Comparison of ENCODE assay signal across 20 cellular contexts in genomic region chr3:168216851-168217250, GRCh38.
"Had no signal": no experiment of that assay in that cellular context is flagged by ENCODE, and none has a peak within 500 bp of the region (broad histone marks: within the 10 kb centered on the region; RNA-seq: fewer than 3 reads in every experiment).

No MANE protein-coding gene starts in this region.

- H3K4me3 ChIP-seq: adrenal gland, breast epithelium, lung, sigmoid colon, thoracic aorta, upper lobe of left lung had no signal

- ATAC-seq: activated naive CD4-positive, alpha-beta T cell treated with anti-CD3 and anti-CD28 coated beads, Interleukin-2, amount 50 U/mL, for 72 hours; left lobe of liver; stimulated activated naive B cell treated with anti-CD40 and anti-IgM and Interleukin-4, amounts not matched to agents 10 μg/mL and 1 μg/mL and 100 μg/mL, for 72 hours had no signal

- H3K36me3 ChIP-seq: adrenal gland, breast epithelium, sigmoid colon, thoracic aorta, upper lobe of left lung had no signal

- DNase-seq: activated CD4-positive, alpha-beta T cell treated with anti-CD3 and anti-CD28 coated beads, Interleukin-2, amount 50 U/mL, for 48 hours; activated gamma-delta T cell; adrenal gland; cortex of kidney; effector CD4-positive, alpha-beta T cell; head of caudate nucleus; kidney; midbrain; nephron progenitor cell; nucleus accumbens; sigmoid colon; stimulated activated naive B cell treated with anti-CD40 and anti-IgM and Interleukin-4, amounts not matched to agents 10 μg/mL and 1 μg/mL and 100 μg/mL, for 72 hours; upper lobe of left lung had no signal

- FAIRE-seq: astrocyte, frontal cortex, kidney had no signal

- H3K27ac ChIP-seq: adrenal gland, breast epithelium, sigmoid colon, thoracic aorta, upper lobe of left lung had no signal

- H3K4me1 ChIP-seq: adrenal gland, breast epithelium, sigmoid colon, upper lobe of left lung had no signal

- H3K9me3 ChIP-seq: adrenal gland, breast epithelium, sigmoid colon, thoracic aorta, upper lobe of left lung had no signal

- H3K27me3 ChIP-seq: adrenal gland, breast epithelium, sigmoid colon, upper lobe of left lung had no signal
